4 cellular contexts compared by ENCODE assay signal in genomic region chr2:56250153-56250729, GRCh38.
TF ChIP-seq lines count a peak whose summit lies in the region.

No MANE protein-coding gene starts in this region.

TF ChIP-seq in SK-N-SH, 30 proteins besides CTCF, POLR2A, EP300 and RAD21 (continued from another document):
- TF ChIP-seq NRF1 (IDR thresholded peaks at IDR 0.05; ENCODE audit: low read depth, low read length), result no peak

TF ChIP-seq in SK-N-SH treated with all-trans-retinoic acid at 6 μM for 48 hours, 23 proteins besides CTCF, POLR2A, EP300 and RAD21 (continued from another document):
- TF ChIP-seq POU6F1 (CRISPR knock-in tag; IDR thresholded peaks at IDR 0.05; ENCODE audit: borderline replicate concordance, low read depth), result no peak

TF ChIP-seq in liver, 16 proteins besides CTCF, POLR2A, EP300 and RAD21 (continued from another document):
- TF ChIP-seq, protein P1, sequence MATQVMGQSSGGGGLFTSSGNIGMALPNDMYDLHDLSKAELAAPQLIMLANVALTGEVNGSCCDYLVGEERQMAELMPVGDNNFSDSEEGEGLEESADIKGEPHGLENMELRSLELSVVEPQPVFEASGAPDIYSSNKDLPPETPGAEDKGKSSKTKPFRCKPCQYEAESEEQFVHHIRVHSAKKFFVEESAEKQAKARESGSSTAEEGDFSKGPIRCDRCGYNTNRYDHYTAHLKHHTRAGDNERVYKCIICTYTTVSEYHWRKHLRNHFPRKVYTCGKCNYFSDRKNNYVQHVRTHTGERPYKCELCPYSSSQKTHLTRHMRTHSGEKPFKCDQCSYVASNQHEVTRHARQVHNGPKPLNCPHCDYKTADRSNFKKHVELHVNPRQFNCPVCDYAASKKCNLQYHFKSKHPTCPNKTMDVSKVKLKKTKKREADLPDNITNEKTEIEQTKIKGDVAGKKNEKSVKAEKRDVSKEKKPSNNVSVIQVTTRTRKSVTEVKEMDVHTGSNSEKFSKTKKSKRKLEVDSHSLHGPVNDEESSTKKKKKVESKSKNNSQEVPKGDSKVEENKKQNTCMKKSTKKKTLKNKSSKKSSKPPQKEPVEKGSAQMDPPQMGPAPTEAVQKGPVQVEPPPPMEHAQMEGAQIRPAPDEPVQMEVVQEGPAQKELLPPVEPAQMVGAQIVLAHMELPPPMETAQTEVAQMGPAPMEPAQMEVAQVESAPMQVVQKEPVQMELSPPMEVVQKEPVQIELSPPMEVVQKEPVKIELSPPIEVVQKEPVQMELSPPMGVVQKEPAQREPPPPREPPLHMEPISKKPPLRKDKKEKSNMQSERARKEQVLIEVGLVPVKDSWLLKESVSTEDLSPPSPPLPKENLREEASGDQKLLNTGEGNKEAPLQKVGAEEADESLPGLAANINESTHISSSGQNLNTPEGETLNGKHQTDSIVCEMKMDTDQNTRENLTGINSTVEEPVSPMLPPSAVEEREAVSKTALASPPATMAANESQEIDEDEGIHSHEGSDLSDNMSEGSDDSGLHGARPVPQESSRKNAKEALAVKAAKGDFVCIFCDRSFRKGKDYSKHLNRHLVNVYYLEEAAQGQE (IDR thresholded peaks at IDR 0.05), result no peak
- TF ChIP-seq HNF4G (IDR thresholded peaks at IDR 0.05) (peak; percentile 55), HNF4A (conservative IDR thresholded peaks at IDR 0.05) (peak; percentile 84 to 87), JUND (IDR thresholded peaks at IDR 0.05) (no peak), MAX (IDR thresholded peaks at IDR 0.05) (no peak), NR2F2 (IDR thresholded peaks at IDR 0.05) (no peak), RXRA (IDR thresholded peaks at IDR 0.05) (peak in 1 of 2 donors; percentile 34), FOXA2 (IDR thresholded peaks at IDR 0.05) (no peak), YY1 (IDR thresholded peaks at IDR 0.05) (peak; percentile 31), SP1 (IDR thresholded peaks at IDR 0.05) (peak; percentile 67)

TF ChIP-seq in HepG2, 621 proteins besides CTCF, POLR2A, EP300 and RAD21 (continued from another document):
- TF ChIP-seq, protein P2, sequence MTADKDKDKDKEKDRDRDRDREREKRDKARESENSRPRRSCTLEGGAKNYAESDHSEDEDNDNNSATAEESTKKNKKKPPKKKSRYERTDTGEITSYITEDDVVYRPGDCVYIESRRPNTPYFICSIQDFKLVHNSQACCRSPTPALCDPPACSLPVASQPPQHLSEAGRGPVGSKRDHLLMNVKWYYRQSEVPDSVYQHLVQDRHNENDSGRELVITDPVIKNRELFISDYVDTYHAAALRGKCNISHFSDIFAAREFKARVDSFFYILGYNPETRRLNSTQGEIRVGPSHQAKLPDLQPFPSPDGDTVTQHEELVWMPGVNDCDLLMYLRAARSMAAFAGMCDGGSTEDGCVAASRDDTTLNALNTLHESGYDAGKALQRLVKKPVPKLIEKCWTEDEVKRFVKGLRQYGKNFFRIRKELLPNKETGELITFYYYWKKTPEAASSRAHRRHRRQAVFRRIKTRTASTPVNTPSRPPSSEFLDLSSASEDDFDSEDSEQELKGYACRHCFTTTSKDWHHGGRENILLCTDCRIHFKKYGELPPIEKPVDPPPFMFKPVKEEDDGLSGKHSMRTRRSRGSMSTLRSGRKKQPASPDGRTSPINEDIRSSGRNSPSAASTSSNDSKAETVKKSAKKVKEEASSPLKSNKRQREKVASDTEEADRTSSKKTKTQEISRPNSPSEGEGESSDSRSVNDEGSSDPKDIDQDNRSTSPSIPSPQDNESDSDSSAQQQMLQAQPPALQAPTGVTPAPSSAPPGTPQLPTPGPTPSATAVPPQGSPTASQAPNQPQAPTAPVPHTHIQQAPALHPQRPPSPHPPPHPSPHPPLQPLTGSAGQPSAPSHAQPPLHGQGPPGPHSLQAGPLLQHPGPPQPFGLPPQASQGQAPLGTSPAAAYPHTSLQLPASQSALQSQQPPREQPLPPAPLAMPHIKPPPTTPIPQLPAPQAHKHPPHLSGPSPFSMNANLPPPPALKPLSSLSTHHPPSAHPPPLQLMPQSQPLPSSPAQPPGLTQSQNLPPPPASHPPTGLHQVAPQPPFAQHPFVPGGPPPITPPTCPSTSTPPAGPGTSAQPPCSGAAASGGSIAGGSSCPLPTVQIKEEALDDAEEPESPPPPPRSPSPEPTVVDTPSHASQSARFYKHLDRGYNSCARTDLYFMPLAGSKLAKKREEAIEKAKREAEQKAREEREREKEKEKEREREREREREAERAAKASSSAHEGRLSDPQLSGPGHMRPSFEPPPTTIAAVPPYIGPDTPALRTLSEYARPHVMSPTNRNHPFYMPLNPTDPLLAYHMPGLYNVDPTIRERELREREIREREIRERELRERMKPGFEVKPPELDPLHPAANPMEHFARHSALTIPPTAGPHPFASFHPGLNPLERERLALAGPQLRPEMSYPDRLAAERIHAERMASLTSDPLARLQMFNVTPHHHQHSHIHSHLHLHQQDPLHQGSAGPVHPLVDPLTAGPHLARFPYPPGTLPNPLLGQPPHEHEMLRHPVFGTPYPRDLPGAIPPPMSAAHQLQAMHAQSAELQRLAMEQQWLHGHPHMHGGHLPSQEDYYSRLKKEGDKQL (CRISPR knock-in tag; IDR thresholded peaks at IDR 0.05; ENCODE audit: low read depth), result no peak
- TF ChIP-seq MAF1 (CRISPR knock-in tag; IDR thresholded peaks at IDR 0.05; ENCODE audit: borderline replicate concordance) (no peak), HNRNPH1 (optimal IDR thresholded peaks at IDR 0.05; ENCODE audit: low read depth, low read length) (no peak)
- TF ChIP-seq, protein P3, sequence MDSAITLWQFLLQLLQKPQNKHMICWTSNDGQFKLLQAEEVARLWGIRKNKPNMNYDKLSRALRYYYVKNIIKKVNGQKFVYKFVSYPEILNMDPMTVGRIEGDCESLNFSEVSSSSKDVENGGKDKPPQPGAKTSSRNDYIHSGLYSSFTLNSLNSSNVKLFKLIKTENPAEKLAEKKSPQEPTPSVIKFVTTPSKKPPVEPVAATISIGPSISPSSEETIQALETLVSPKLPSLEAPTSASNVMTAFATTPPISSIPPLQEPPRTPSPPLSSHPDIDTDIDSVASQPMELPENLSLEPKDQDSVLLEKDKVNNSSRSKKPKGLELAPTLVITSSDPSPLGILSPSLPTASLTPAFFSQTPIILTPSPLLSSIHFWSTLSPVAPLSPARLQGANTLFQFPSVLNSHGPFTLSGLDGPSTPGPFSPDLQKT (CRISPR knock-in tag; IDR thresholded peaks at IDR 0.05; ENCODE audit: borderline replicate concordance), result no peak
